ENCODE assay signal across 16 cellular contexts in the genomic region with DNA sequence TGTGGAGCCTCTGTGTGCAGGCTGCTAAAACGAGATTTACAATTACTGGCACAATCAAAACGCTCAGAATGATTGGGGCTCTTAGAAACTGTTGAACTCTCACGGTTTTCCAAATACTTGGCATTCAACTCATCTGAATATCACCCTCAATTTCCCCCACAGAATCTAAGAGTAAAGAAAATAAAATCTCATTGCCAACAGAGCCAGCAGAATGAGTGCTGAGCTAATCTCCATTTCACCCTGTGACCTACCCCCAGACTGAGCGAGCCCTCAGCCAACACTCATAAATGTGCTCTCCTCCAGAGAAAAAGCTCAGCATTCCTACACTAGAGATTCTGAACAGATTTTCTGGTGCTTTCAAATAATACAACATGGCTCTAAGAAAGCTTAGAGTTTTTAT.
"Had no signal": no experiment of that assay in that cellular context is flagged by ENCODE, and none has a peak within 500 bp of the region (broad histone marks: within the 10 kb centered on the region; RNA-seq: fewer than 3 reads in every experiment).

No MANE protein-coding gene starts in this region.

- H3K4me3 ChIP-seq: ovary, transverse colon had no signal

- FAIRE-seq: TTC549 had no signal

- H3K27ac ChIP-seq: epithelial cell of prostate, ovary, transverse colon had no signal

- H3K9me3 ChIP-seq: ovary, transverse colon had no signal

- DNase-seq: activated T-cell treated with anti-CD3 and anti-CD28 coated beads, Interleukin-2, amount 50 U/mL, for 1 hour; anterior cingulate cortex; central memory CD4-positive, alpha-beta T cell; cortex of kidney; effector CD8-positive, alpha-beta T cell; hippocampal formation; left cardiac atrium; mammary epithelial cell; natural killer cell; ovary; T-helper 17 cell; transverse colon had no signal

- H3K4me1 Mint-ChIP-seq: natural killer cell; stimulated activated effector memory CD8-positive, alpha-beta T cell treated with anti-CD3 and anti-CD28 coated beads, Interleukin-12 subunit alpha, Interleukin-12 subunit beta, amount 100 ng/mL, for 72 hours; T-helper 17 cell had no signal

- H3K4me3 Mint-ChIP-seq: activated naive CD8-positive, alpha-beta T cell; natural killer cell; stimulated activated effector memory CD8-positive, alpha-beta T cell treated with anti-CD3 and anti-CD28 coated beads, Interleukin-12 subunit alpha, Interleukin-12 subunit beta, amount 100 ng/mL, for 72 hours; T-helper 17 cell had no signal

- H3K27ac Mint-ChIP-seq: activated naive CD8-positive, alpha-beta T cell; natural killer cell; stimulated activated effector memory CD8-positive, alpha-beta T cell treated with anti-CD3 and anti-CD28 coated beads, Interleukin-12 subunit alpha, Interleukin-12 subunit beta, amount 100 ng/mL, for 72 hours; T-helper 17 cell had no signal

- H3K4me1 ChIP-seq: transverse colon had no signal

- ATAC-seq: natural killer cell; stimulated activated effector memory CD8-positive, alpha-beta T cell treated with anti-CD3 and anti-CD28 coated beads, Interleukin-12 subunit alpha, Interleukin-12 subunit beta, amount 100 ng/mL, for 72 hours; T-helper 17 cell had no signal

- H3K36me3 ChIP-seq: ovary, transverse colon had no signal

- H3K9me3 Mint-ChIP-seq: natural killer cell had no signal

- H3K36me3 Mint-ChIP-seq: activated naive CD8-positive, alpha-beta T cell; stimulated activated effector memory CD8-positive, alpha-beta T cell treated with anti-CD3 and anti-CD28 coated beads, Interleukin-12 subunit alpha, Interleukin-12 subunit beta, amount 100 ng/mL, for 72 hours had no signal

- H3K27me3 ChIP-seq: ovary had no signal
